In the genomic region with DNA sequence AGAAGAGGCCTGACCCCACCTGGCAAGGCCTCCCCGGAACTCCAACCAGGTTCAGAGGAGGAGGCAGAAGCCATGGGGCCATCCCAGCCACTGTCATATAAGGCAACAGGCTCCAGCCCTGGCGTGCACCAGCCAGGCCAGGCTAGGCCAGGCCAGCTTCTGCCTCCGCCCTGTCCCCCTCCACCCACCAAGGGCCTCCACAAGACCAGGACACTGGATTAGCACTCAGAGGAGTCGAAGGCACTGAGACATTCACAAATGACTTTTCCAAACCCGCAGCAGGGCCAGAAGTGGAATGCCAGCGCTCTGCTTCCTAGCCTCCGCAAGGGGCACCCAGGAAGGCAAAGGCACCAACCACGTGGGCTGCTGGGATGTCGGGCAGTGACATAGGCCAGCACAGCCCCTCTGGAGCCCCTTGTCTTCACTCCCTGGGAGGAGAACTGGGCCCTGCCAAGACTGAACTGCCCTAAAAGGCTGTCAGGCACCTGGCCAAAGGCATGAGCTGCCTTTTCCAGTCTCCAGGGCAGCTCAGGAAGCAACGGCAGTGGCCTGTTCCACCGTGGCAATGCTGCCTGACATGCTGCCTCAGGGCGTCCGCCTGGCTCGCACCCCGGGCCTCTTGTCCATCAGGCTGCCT, we compare ENCODE assay signal across 9 cellular contexts. TPM values are rescaled to one million over a fixed set of nuclear protein-coding genes. Genes with fewer than 3 reads are reported as not detected.
A peak's percentile ranks its signal among the peaks of the same experiment; 100 is the strongest.
DNase-seq lines count a peak whose midpoint lies in the region; ATAC-seq and TF ChIP-seq lines count a peak whose summit lies in the region.
"Had no signal": no experiment of that assay in that cellular context is flagged by ENCODE, and none has a peak within 500 bp of the region (broad histone marks: within the 10 kb centered on the region; RNA-seq: fewer than 3 reads in every experiment).

No MANE protein-coding gene starts in this region.

- H3K9me3 ChIP-seq in MM.1S (replicated peaks; ENCODE audit: insufficient read depth, low read length) (no peaks in the 10 kb centered on the region), duodenal mucosa (ENCODE audit: control insufficient read depth in 1 of 2, low read length in 2 of 2) (no peaks in the 10 kb centered on the region), liver (ENCODE audit: control insufficient read depth in 4 of 4, low read length in 3 of 4) (no peaks in the 10 kb centered on the region), subcutaneous abdominal adipose tissue (ENCODE audit: control insufficient read depth in 5 of 5, low read length in 5 of 5) (no peaks in the 10 kb centered on the region)
- H3K9me3 ChIP-seq: neutrophil had no signal

- TF ChIP-seq CTCF in MM.1S (IDR thresholded peaks at IDR 0.05; ENCODE audit: low read length) (no peak), liver (IDR thresholded peaks at IDR 0.05; ENCODE audit: low read depth, low read length, missing input control) (no peak)

- no peak overlapping the region for H3K27ac ChIP-seq in MM.1S (ENCODE audit: low read length)
- peak overlapping the region; percentile 50 for H3K27ac ChIP-seq in duodenal mucosa (ENCODE audit: low read depth, low read length)
- H3K27ac ChIP-seq in liver (ENCODE audit: low read depth in 1 of 2, low read length in 2 of 2): peak overlapping the region; percentile 60
- peak overlapping the region; percentile 85 for H3K27ac ChIP-seq in subcutaneous abdominal adipose tissue (ENCODE audit: low read depth, low read length)
- H3K27ac ChIP-seq: neutrophil had no signal

- no peaks in the 10 kb centered on the region for H3F3A ChIP-seq in MM.1S (ENCODE audit: insufficient read depth, low read length)

- DNase-seq in MM.1S (peak; percentile 2), NCI-H2107 treated with DMSO at 0.1 percent for 48 hours (lab: John Stamatoyannopoulos, UW; ENCODE audit: unreplicated experiment) (no peak), MV-4-11 (lab: John Stamatoyannopoulos, UW) (no peak), NCI-H1417 (lab: John Stamatoyannopoulos, UW) (no peak)

- H3K27me3 ChIP-seq in MM.1S (replicated peaks; ENCODE audit: insufficient read depth, low read length) (peaks cover 1% of the 10 kb centered on the region; the same call in 1 of the 2 replicates), duodenal mucosa (ENCODE audit: control insufficient read depth in 1 of 2, insufficient read depth in 2 of 2, low read length in 2 of 2) (no peaks in the 10 kb centered on the region), liver (ENCODE audit: control insufficient read depth in 4 of 4, insufficient read depth in 4 of 4, low read length in 3 of 4) (no peaks in the 10 kb centered on the region), subcutaneous abdominal adipose tissue (ENCODE audit: control insufficient read depth in 5 of 5, insufficient read depth in 4 of 5, low read length in 5 of 5) (no peaks in the 10 kb centered on the region)

- H4K20me1 ChIP-seq in MM.1S (ENCODE audit: insufficient read depth, low read length): no peaks in the 10 kb centered on the region

- no peak overlapping the region for H3K4me2 ChIP-seq in MM.1S (ENCODE audit: low read depth, low read length)

- no peaks in the 10 kb centered on the region for H3K4me1 ChIP-seq in MM.1S (ENCODE audit: low read length)
- H3K4me1 ChIP-seq in duodenal mucosa (ENCODE audit: control insufficient read depth in 1 of 2, insufficient read depth in 2 of 2, low read length in 2 of 2): peaks cover 0 to 6% of the 10 kb centered on the region in 2 donors
- H3K4me1 ChIP-seq in liver (ENCODE audit: control insufficient read depth in 4 of 4, insufficient read depth in 4 of 4, low read length in 3 of 4): no peaks in the 10 kb centered on the region
- H3K4me1 ChIP-seq in subcutaneous abdominal adipose tissue (ENCODE audit: control insufficient read depth in 5 of 5, insufficient read depth in 5 of 5, low read length in 5 of 5): peaks cover 5 to 52% (median 28%) of the 10 kb centered on the region in 5 donors

- no peaks in the 10 kb centered on the region for H3K9me2 ChIP-seq in MM.1S (replicated peaks; ENCODE audit: insufficient read depth, low read length)

- no peak overlapping the region for H2AFZ ChIP-seq in MM.1S (ENCODE audit: low read length)

- no peaks in the 10 kb centered on the region for H3K36me3 ChIP-seq in MM.1S (replicated peaks; ENCODE audit: insufficient read depth, low read length)
- H3K36me3 ChIP-seq in duodenal mucosa (ENCODE audit: control insufficient read depth in 1 of 2, insufficient read depth in 2 of 2, low read length in 2 of 2): no peaks in the 10 kb centered on the region
- no peaks in the 10 kb centered on the region for H3K36me3 ChIP-seq in liver (ENCODE audit: control insufficient read depth in 4 of 4, insufficient read depth in 3 of 4, low read depth in 1 of 4, low read length in 3 of 4)
- H3K36me3 ChIP-seq in subcutaneous abdominal adipose tissue (ENCODE audit: control insufficient read depth in 5 of 5, insufficient read depth in 5 of 5, low read length in 5 of 5): no peaks in the 10 kb centered on the region
- H3K36me3 ChIP-seq: neutrophil had no signal

- no peak overlapping the region for H3K9ac ChIP-seq in MM.1S (ENCODE audit: low read length)
- H3K9ac ChIP-seq in duodenal mucosa (ENCODE audit: low read depth in 1 of 2, low read length in 2 of 2): no peak overlapping the region
- no peak overlapping the region for H3K9ac ChIP-seq in liver (ENCODE audit: low read depth in 1 of 2, low read length in 2 of 2)
- H3K9ac ChIP-seq in subcutaneous abdominal adipose tissue (ENCODE audit: low read length in 5 of 5): peak overlapping the region in 3 of 5 donors; percentile 46 to 85 (median 74)

- no peak overlapping the region for H3K4me3 ChIP-seq in MM.1S (ENCODE audit: low read length)
- peak overlapping the region in 1 of 2 donors; percentile 8 for H3K4me3 ChIP-seq in duodenal mucosa (ENCODE audit: low read depth in 1 of 2, low read length in 2 of 2)
- no peak overlapping the region for H3K4me3 ChIP-seq in liver (ENCODE audit: low read depth in 1 of 3, low read length in 3 of 3)
- H3K4me3 ChIP-seq in subcutaneous abdominal adipose tissue (ENCODE audit: low read depth in 1 of 5, low read length in 5 of 5): peak overlapping the region; percentile 41 to 59 (median 51)

- ATAC-seq in HG03521 (IDR thresholded peaks at IDR 0.05; ENCODE audit: unreplicated experiment): no peak

- 78% methylated on average over 15 of the region's 15 CpGs for WGBS in liver

- H3K79me2 ChIP-seq in MM.1S (ENCODE audit: low read length): no peaks in the 10 kb centered on the region

- peak in 1 of 2 donors; percentile 20 for TF ChIP-seq RAD21 in liver (IDR thresholded peaks at IDR 0.05)

TF ChIP-seq in liver, 16 proteins besides CTCF, POLR2A, EP300 and RAD21:
- TF ChIP-seq NR2F2 (IDR thresholded peaks at IDR 0.05): peak; percentile 40
- no peak for TF ChIP-seq GABPA (IDR thresholded peaks at IDR 0.05 in 1 of 2, conservative IDR thresholded peaks at IDR 0.05 in 1 of 2)
- TF ChIP-seq, protein P1, sequence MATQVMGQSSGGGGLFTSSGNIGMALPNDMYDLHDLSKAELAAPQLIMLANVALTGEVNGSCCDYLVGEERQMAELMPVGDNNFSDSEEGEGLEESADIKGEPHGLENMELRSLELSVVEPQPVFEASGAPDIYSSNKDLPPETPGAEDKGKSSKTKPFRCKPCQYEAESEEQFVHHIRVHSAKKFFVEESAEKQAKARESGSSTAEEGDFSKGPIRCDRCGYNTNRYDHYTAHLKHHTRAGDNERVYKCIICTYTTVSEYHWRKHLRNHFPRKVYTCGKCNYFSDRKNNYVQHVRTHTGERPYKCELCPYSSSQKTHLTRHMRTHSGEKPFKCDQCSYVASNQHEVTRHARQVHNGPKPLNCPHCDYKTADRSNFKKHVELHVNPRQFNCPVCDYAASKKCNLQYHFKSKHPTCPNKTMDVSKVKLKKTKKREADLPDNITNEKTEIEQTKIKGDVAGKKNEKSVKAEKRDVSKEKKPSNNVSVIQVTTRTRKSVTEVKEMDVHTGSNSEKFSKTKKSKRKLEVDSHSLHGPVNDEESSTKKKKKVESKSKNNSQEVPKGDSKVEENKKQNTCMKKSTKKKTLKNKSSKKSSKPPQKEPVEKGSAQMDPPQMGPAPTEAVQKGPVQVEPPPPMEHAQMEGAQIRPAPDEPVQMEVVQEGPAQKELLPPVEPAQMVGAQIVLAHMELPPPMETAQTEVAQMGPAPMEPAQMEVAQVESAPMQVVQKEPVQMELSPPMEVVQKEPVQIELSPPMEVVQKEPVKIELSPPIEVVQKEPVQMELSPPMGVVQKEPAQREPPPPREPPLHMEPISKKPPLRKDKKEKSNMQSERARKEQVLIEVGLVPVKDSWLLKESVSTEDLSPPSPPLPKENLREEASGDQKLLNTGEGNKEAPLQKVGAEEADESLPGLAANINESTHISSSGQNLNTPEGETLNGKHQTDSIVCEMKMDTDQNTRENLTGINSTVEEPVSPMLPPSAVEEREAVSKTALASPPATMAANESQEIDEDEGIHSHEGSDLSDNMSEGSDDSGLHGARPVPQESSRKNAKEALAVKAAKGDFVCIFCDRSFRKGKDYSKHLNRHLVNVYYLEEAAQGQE (IDR thresholded peaks at IDR 0.05): no peak
- no peak for TF ChIP-seq HNF4G (IDR thresholded peaks at IDR 0.05)
- TF ChIP-seq SP1 (IDR thresholded peaks at IDR 0.05): peak; percentile 21
- TF ChIP-seq, protein P2, sequence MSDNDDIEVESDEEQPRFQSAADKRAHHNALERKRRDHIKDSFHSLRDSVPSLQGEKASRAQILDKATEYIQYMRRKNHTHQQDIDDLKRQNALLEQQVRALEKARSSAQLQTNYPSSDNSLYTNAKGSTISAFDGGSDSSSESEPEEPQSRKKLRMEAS (IDR thresholded peaks at IDR 0.05): no peak

RNA-seq across cellular contexts. Expression of a gene that starts 37.6 kb away (rescaled TPM):
- total RNA-seq in liver: 10 to 100 TPM; 13.3 to 23.2 TPM
- 10 to 100 TPM in 1 of 2 donors, 1 to 10 TPM in 1; 3.7 to 13.0 TPM for polyA plus RNA-seq in liver

RNA-seq across cellular contexts. Expression of a gene that starts 49.7 kb away (rescaled TPM):
- total RNA-seq in liver: 1 to 10 TPM; 4.7 to 9.3 TPM
- polyA plus RNA-seq in liver: 10 to 100 TPM; 12.1 to 22.7 TPM

Comparison
In these comparisons a context has a peak if more than half of its experiments do, and no peak if none do; other contexts are left out.
1. H3K4me3 ChIP-seq: peak in subcutaneous abdominal adipose tissue (5 of 5); none in MM.1S (single experiment) and liver (0 of 3).
2. H3K9ac ChIP-seq: peak in subcutaneous abdominal adipose tissue (3 of 5); none in MM.1S (single experiment), duodenal mucosa (0 of 2) and liver (0 of 2).